In genomic region chr1:31734582-31735107, GRCh38 we compare ENCODE assay signal across 14 cellular contexts. TPM values are rescaled to one million over a fixed set of nuclear protein-coding genes. Genes with fewer than 3 reads are reported as not detected.
DNase-seq lines count a peak whose midpoint lies in the region; ATAC-seq, FAIRE-seq and TF ChIP-seq lines count a peak whose summit lies in the region.
"Had no signal": no experiment of that assay in that cellular context is flagged by ENCODE, and none has a peak within 500 bp of the region (broad histone marks: within the 10 kb centered on the region; RNA-seq: fewer than 3 reads in every experiment).

No MANE protein-coding gene starts in this region.

- H3K4me3 Mint-ChIP-seq in endodermal cell (no peak overlapping the region), immature natural killer cell (no peak overlapping the region)
- H3K4me3 Mint-ChIP-seq in stimulated activated naive B cell treated with anti-CD40 and anti-IgM and Interleukin-4, amounts not matched to agents 10 μg/mL and 1 μg/mL and 100 μg/mL, for 72 hours: no peak overlapping the region
- H3K4me3 Mint-ChIP-seq: IgD-negative memory B cell had no signal

- peaks cover 3% of the 10 kb centered on the region for H3K4me1 Mint-ChIP-seq in endodermal cell
- peaks cover 3 to 6% of the 10 kb centered on the region in 2 donors for H3K4me1 Mint-ChIP-seq in stimulated activated naive B cell treated with anti-CD40 and anti-IgM and Interleukin-4, amounts not matched to agents 10 μg/mL and 1 μg/mL and 100 μg/mL, for 72 hours
- H3K4me1 Mint-ChIP-seq in immature natural killer cell: peaks cover 0 to 3% of the 10 kb centered on the region in 2 donors

- TF ChIP-seq CTCF in endodermal cell (conservative IDR thresholded peaks at IDR 0.05): no peak

- H3K36me3 Mint-ChIP-seq in endodermal cell (ENCODE audit: low read depth): no peaks in the 10 kb centered on the region
- H3K36me3 Mint-ChIP-seq in stimulated activated naive B cell treated with anti-CD40 and anti-IgM and Interleukin-4, amounts not matched to agents 10 μg/mL and 1 μg/mL and 100 μg/mL, for 72 hours: no peaks in the 10 kb centered on the region
- peaks cover 0 to 17% (median 12%) of the 10 kb centered on the region in 3 donors for H3K36me3 Mint-ChIP-seq in immature natural killer cell

- peaks cover 5% of the 10 kb centered on the region for H3K36me3 ChIP-seq in endodermal cell (ENCODE audit: control insufficient read depth, insufficient read depth, low read length)
- H3K36me3 ChIP-seq: HAP-1 had no signal

- no peaks in the 10 kb centered on the region for H3K27me3 ChIP-seq in endodermal cell (ENCODE audit: control insufficient read depth, insufficient read depth, low read length, poor library complexity, severe bottlenecking)

- H3K27me3 Mint-ChIP-seq in endodermal cell (ENCODE audit: insufficient read depth) (no peaks in the 10 kb centered on the region), immature natural killer cell (ENCODE audit: low read depth in 3 of 3) (peaks cover 0 to 2% (median 2%) of the 10 kb centered on the region in 3 donors)
- H3K27me3 Mint-ChIP-seq in stimulated activated naive B cell treated with anti-CD40 and anti-IgM and Interleukin-4, amounts not matched to agents 10 μg/mL and 1 μg/mL and 100 μg/mL, for 72 hours: peaks cover 0 to 13% of the 10 kb centered on the region in 2 donors
- H3K27me3 Mint-ChIP-seq: IgD-negative memory B cell had no signal

- H3K27ac Mint-ChIP-seq in endodermal cell (peak overlapping the region; percentile 39), immature natural killer cell (no peak overlapping the region)
- no peak overlapping the region for H3K27ac Mint-ChIP-seq in stimulated activated naive B cell treated with anti-CD40 and anti-IgM and Interleukin-4, amounts not matched to agents 10 μg/mL and 1 μg/mL and 100 μg/mL, for 72 hours
- H3K27ac Mint-ChIP-seq: IgD-negative memory B cell had no signal

- no peaks in the 10 kb centered on the region for H3K4me1 ChIP-seq in endodermal cell (ENCODE audit: control insufficient read depth, insufficient read depth, low read length)
- H3K4me1 ChIP-seq: HAP-1 had no signal

- no peak overlapping the region for H3K9ac ChIP-seq in endodermal cell (ENCODE audit: extremely low read depth, low read length, poor library complexity, severe bottlenecking)
- H3K9ac ChIP-seq: BLaER1 treated with 17β-estradiol and CSF1 and Interleukin-3, amounts not matched to agents 10 nM and 100 nM had no signal

- H3K4me3 ChIP-seq in endodermal cell (ENCODE audit: low read length): no peak overlapping the region
- H3K4me3 ChIP-seq: BLaER1 treated with 17β-estradiol and CSF1 and Interleukin-3, amounts not matched to agents 10 nM and 100 nM; HAP-1 had no signal

- WGBS in endodermal cell (ENCODE audit: insufficient coverage in 1 of 2, insufficient read length in 1 of 2), 2 experiments: 88 to 90% methylated on average over 5 to 7 of the region's 7 CpGs

- ATAC-seq in stimulated activated naive B cell treated with anti-CD40 and anti-IgM and Interleukin-4, amounts not matched to agents 10 μg/mL and 1 μg/mL and 100 μg/mL, for 72 hours (replicated peaks): no peak

- no peak for FAIRE-seq in RCC 7860 (lab: Jason Lieb, UNC)

- H3K27ac ChIP-seq in endodermal cell (ENCODE audit: low read depth, low read length): no peak overlapping the region
- H3K27ac ChIP-seq: BLaER1 treated with 17β-estradiol and CSF1 and Interleukin-3, amounts not matched to agents 10 nM and 100 nM had no signal

- H3K9me3 ChIP-seq in endodermal cell (ENCODE audit: control insufficient read depth, low read length): no peaks in the 10 kb centered on the region
- H3K9me3 ChIP-seq: BLaER1 treated with 17β-estradiol and CSF1 and Interleukin-3, amounts not matched to agents 10 nM and 100 nM; HAP-1 had no signal

- DNase-seq in ELR (ENCODE audit: low read depth) (peak; percentile 61), RCC 7860 (ENCODE audit: low spot score) (peak; percentile 49), endodermal cell (no peak), superior temporal gyrus (ENCODE audit: extremely low spot score) (no peak), anterior cingulate cortex (lab: John Stamatoyannopoulos, UW) (no peak), immature natural killer cell (no peak)
- DNase-seq in stimulated activated naive B cell treated with anti-CD40 and anti-IgM and Interleukin-4, amounts not matched to agents 10 μg/mL and 1 μg/mL and 100 μg/mL, for 72 hours: no peak
- DNase-seq: NCI-H187; NK-92 treated with Interleukin-12 subunit alpha and Interleukin-12 subunit beta, amount 100 ng/mL, for 24 hours; SIG-M5 had no signal

- H3K9me3 Mint-ChIP-seq in endodermal cell (no peaks in the 10 kb centered on the region), immature natural killer cell (no peaks in the 10 kb centered on the region)
- H3K9me3 Mint-ChIP-seq in stimulated activated naive B cell treated with anti-CD40 and anti-IgM and Interleukin-4, amounts not matched to agents 10 μg/mL and 1 μg/mL and 100 μg/mL, for 72 hours: no peaks in the 10 kb centered on the region
- H3K9me3 Mint-ChIP-seq: IgD-negative memory B cell had no signal

RNA-seq across cellular contexts. Expression of gene ADGRB2, which starts 29.5 kb away (rescaled TPM):
- total RNA-seq in endodermal cell: 10 to 100 TPM; 13.1 to 22.7 TPM
- polyA plus RNA-seq in endodermal cell (2013, experiment 1 of 2): 37.3 TPM
- polyA plus RNA-seq in endodermal cell (2013, experiment 2 of 2): 34.7 TPM
- 1 to 10 TPM in 1 of 3 donors, under 1 TPM in 1, not detected in 1; 0.36 to 2.1 TPM for polyA plus RNA-seq in immature natural killer cell

RNA-seq across cellular contexts. Expression of gene COL16A1, which starts 30.8 kb away (rescaled TPM):
- total RNA-seq in endodermal cell: 1 to 10 TPM; 7.4 to 9.9 TPM
- 3.6 TPM for polyA plus RNA-seq in endodermal cell (2013, experiment 1 of 2)
- polyA plus RNA-seq in endodermal cell (2013, experiment 2 of 2): 2.7 TPM
- polyA plus RNA-seq in immature natural killer cell: not detected
- total RNA-seq: OCI-LY7 had no signal
- polyA plus RNA-seq: IgD-negative memory B cell had no signal

Comparison
In these comparisons a context has a peak if more than half of its experiments do, and no peak if none do; other contexts are left out.
1. DNase-seq: peak in ELR (single experiment) and RCC 7860 (single experiment); none in endodermal cell (single experiment), superior temporal gyrus (single experiment), stimulated activated naive B cell treated with anti-CD40 and anti-IgM and Interleukin-4, amounts not matched to agents 10 μg/mL and 1 μg/mL and 100 μg/mL, for 72 hours (single experiment), anterior cingulate cortex (0 of 58) and immature natural killer cell (0 of 3).